ENCODE assay signal across 9 cellular contexts in genomic region chr15:92429378-92430066, GRCh38. TPM values are rescaled to one million over a fixed set of nuclear protein-coding genes. Genes with fewer than 3 reads are reported as not detected.
A peak's percentile ranks its signal among the peaks of the same experiment; 100 is the strongest.
DNase-seq lines count a peak whose midpoint lies in the region; ATAC-seq, FAIRE-seq and TF ChIP-seq lines count a peak whose summit lies in the region.
"Had no signal": no experiment of that assay in that cellular context is flagged by ENCODE, and none has a peak within 500 bp of the region (broad histone marks: within the 10 kb centered on the region; RNA-seq: fewer than 3 reads in every experiment).

No MANE protein-coding gene starts in this region.

- no peak overlapping the region for H2BK5ac ChIP-seq in mesendoderm (ENCODE audit: low read length)

- H4K8ac ChIP-seq in mesendoderm (ENCODE audit: low read depth, low read length): no peak overlapping the region

- no peaks in the 10 kb centered on the region for H3K4me1 ChIP-seq in GM12878 (ENCODE audit: control insufficient read depth, insufficient read depth, low read length)
- peaks cover 6% of the 10 kb centered on the region for H3K4me1 ChIP-seq in mesendoderm (ENCODE audit: control insufficient read depth, low read depth, low read length)
- H3K4me1 ChIP-seq: esophagus squamous epithelium had no signal

- POLR2A ChIA-PET in GM12878 (lab: Charles Lee): no interaction called here

- peaks cover 0 to 2% of the 10 kb centered on the region in 2 experiments; a peak in 1 of 4 replicates for H3K27me3 ChIP-seq in GM12878 (replicated peaks in 1 of 2; ENCODE audit: control insufficient read depth in 2 of 2, insufficient read depth in 2 of 2, low read length in 1 of 2)
- no peaks in the 10 kb centered on the region for H3K27me3 ChIP-seq in mesendoderm (ENCODE audit: insufficient read depth, low read length, poor library complexity)

- no peak for TF ChIP-seq RAD21 in GM12878 (IDR thresholded peaks at IDR 0.05; ENCODE audit: insufficient read depth, low read depth, low read length)

- peak overlapping the region; percentile 61 for H2BK15ac ChIP-seq in mesendoderm (replicated peaks; ENCODE audit: low read depth)

- BruUV-seq in GM12878 (replicated peaks; lab: Mats Ljungman, UMichigan): no TSS peak

- TF ChIP-seq POLR2A in NB4 (IDR thresholded peaks at IDR 0.05; ENCODE audit: extremely low read depth, insufficient read length): no peak
- TF ChIP-seq POLR2A in GM12878 (IDR thresholded peaks at IDR 0.05; ENCODE audit: low read depth, low read length): no peak

- H3K36me3 ChIP-seq in GM12878 (ENCODE audit: control insufficient read depth in 2 of 2, insufficient read depth in 2 of 2, low read length in 1 of 2) (no peaks in the 10 kb centered on the region), mesendoderm (ENCODE audit: control insufficient read depth, insufficient read depth, low read length) (peaks cover 1% of the 10 kb centered on the region)
- H3K36me3 ChIP-seq: esophagus squamous epithelium had no signal

- no peak for TF ChIP-seq EP300 in GM12878 (IDR thresholded peaks at IDR 0.05; ENCODE audit: borderline replicate concordance in 1 of 2, control insufficient read depth in 1 of 2, low read depth in 2 of 2, low read length in 2 of 2)

- no peak overlapping the region for H3K56ac ChIP-seq in mesendoderm (ENCODE audit: low read length)

- peak; percentile 47 for DNase-seq in EL
- peak; percentile 48 for DNase-seq in NB4 (ENCODE audit: low read depth)
- no peak for DNase-seq in GM12878 (ENCODE audit: low read depth, low spot score)
- peak; percentile 86 for DNase-seq in mesendoderm
- no peak for DNase-seq in central memory CD4-positive, alpha-beta T cell
- no peak for DNase-seq in stimulated activated CD4-positive, alpha-beta T cell treated with anti-CD3 and anti-CD28 coated beads, Interleukin-4, amount 100 ng/mL, for 4 hours
- no peak for DNase-seq in posterior vena cava (ENCODE audit: low spot score)
- DNase-seq: esophagus squamous epithelium had no signal

- H3K4me2 ChIP-seq in GM12878 (ENCODE audit: control insufficient read depth, insufficient read depth): no peak overlapping the region
- no peak overlapping the region for H3K4me2 ChIP-seq in mesendoderm (ENCODE audit: low read length)

- H3K9ac ChIP-seq in GM12878 (ENCODE audit: control insufficient read depth, insufficient read depth, low read length) (no peak overlapping the region), mesendoderm (ENCODE audit: low read length) (no peak overlapping the region)

- H3K4me3 ChIP-seq in NB4 (ENCODE audit: low read depth, low read length): no peak overlapping the region
- H3K4me3 ChIP-seq in GM12878: no peak overlapping the region
- H3K4me3 ChIP-seq in mesendoderm (ENCODE audit: low read length): no peak overlapping the region
- H3K4me3 ChIP-seq: esophagus squamous epithelium had no signal

- H3K18ac ChIP-seq in mesendoderm (ENCODE audit: low read length): peak overlapping the region; percentile 21

- SMC1A ChIA-PET in GM12878 (lab: Charles Lee; ENCODE audit: uncharacterized antibody, unreplicated experiment): no interaction called here

- no peaks in the 10 kb centered on the region for H4K20me1 ChIP-seq in GM12878 (ENCODE audit: control insufficient read depth, insufficient read depth)

- H2AFZ ChIP-seq in GM12878 (ENCODE audit: control insufficient read depth, low read depth, low read length): no peak overlapping the region

- ATAC-seq in GM12878 (no peak), HG03135 (IDR thresholded peaks at IDR 0.05; ENCODE audit: unreplicated experiment) (no peak)

- WGBS in GM12878 (ENCODE audit: insufficient coverage, insufficient replicate concordance, low lambda C conversion rate, missing lambda C conversion rate): 0% methylated on average over 2 of the region's 2 CpGs
- WGBS in mesendoderm (ENCODE audit: extremely low coverage, insufficient coverage, low lambda C conversion rate): no CpG with 5 or more reads among the region's 2 CpGs

- H2AK5ac ChIP-seq in mesendoderm (ENCODE audit: low read length): no peak overlapping the region

- H3K27ac ChIP-seq in GM12878 (ENCODE audit: control insufficient read depth, insufficient read depth): no peak overlapping the region
- no peak overlapping the region for H3K27ac ChIP-seq in mesendoderm (ENCODE audit: low read depth, low read length)
- H3K27ac ChIP-seq: esophagus squamous epithelium had no signal

- H2BK120ac ChIP-seq in mesendoderm (ENCODE audit: low read depth, low read length): no peak overlapping the region

- no peak for FAIRE-seq in GM12878 (lab: Jason Lieb, UNC)

- CTCF ChIA-PET in GM12878 (lab: Yijun Ruan, JAX): no interaction called here

- H3K9me3 ChIP-seq in GM12878 (replicated peaks; ENCODE audit: control insufficient read depth, insufficient read depth, low read length): no peaks in the 10 kb centered on the region
- H3K9me3 ChIP-seq: esophagus squamous epithelium had no signal

- intact Hi-C loops in GM12878 (cut with micrococcal nuclease; ENCODE audit: unreplicated experiment) (no loop called here), posterior vena cava (cut with DNase I) (no loop called here)

- H4K5ac ChIP-seq in mesendoderm (ENCODE audit: low read length): no peak overlapping the region

- H3K79me2 ChIP-seq in GM12878 (ENCODE audit: control insufficient read depth, insufficient read depth, low read length) (no peaks in the 10 kb centered on the region), mesendoderm (ENCODE audit: control insufficient read depth, insufficient read depth, low read length) (no peaks in the 10 kb centered on the region)

- no peak overlapping the region for H3K4ac ChIP-seq in mesendoderm (ENCODE audit: low read depth, low read length)

- H3K23ac ChIP-seq in mesendoderm (ENCODE audit: low read length): no peak overlapping the region

- RAD21 ChIA-PET in GM12878 (lab: Charles Lee; ENCODE audit: unreplicated experiment): no interaction called here

- no peak for TF ChIP-seq CTCF in NB4 (IDR thresholded peaks at IDR 0.05; ENCODE audit: low read depth, low read length)
- no peak for TF ChIP-seq CTCF in GM12878 (IDR thresholded peaks at IDR 0.05 in 2 of 3, conservative IDR thresholded peaks at IDR 0.05 in 1 of 3; ENCODE audit: control insufficient read depth in 2 of 3, extremely low read depth in 1 of 3, insufficient read depth in 1 of 3, low read depth in 3 of 3, low read length in 3 of 3)

- H3K79me1 ChIP-seq in mesendoderm (ENCODE audit: low read length): no peaks in the 10 kb centered on the region

- in situ Hi-C loops in GM12878 (cut with MboI): no loop called here

TF ChIP-seq in GM12878, 131 proteins besides CTCF, POLR2A, EP300 and RAD21:
- TF ChIP-seq BACH1 (IDR thresholded peaks at IDR 0.05; ENCODE audit: borderline replicate concordance) (peak; percentile 44; the same call in 1 of the 2 replicates), TARDBP (IDR thresholded peaks at IDR 0.05; ENCODE audit: borderline replicate concordance) (no peak), SMARCA5 (IDR thresholded peaks at IDR 0.05) (no peak), NFYA (IDR thresholded peaks at IDR 0.05; ENCODE audit: borderline replicate concordance, low read depth, low read length) (no peak), KDM1A (IDR thresholded peaks at IDR 0.05; ENCODE audit: borderline replicate concordance) (no peak), CREB1 (IDR thresholded peaks at IDR 0.05; ENCODE audit: low read depth) (no peak), RFX5 (IDR thresholded peaks at IDR 0.05; ENCODE audit: low read depth, low read length) (no peak)

RNA-seq across cellular contexts. Expression of gene ST8SIA2, which starts 35.8 kb away (rescaled TPM):
- total RNA-seq in GM12878 (2013; cell fraction: nucleolus; rRNA removed): not detected in 2 replicates
- total RNA-seq in GM12878 (2014; rRNA removed) (not detected in 2 replicates), GM12878 (2014; rRNA removed; fragmentation: Illumina TruSeq; extraction: Trizol) (not detected in 2 replicates), GM12878 (2021) (not detected in 2 replicates), posterior vena cava (not detected)
- polyA plus RNA-seq in GM12878 (2011; ENCODE audit: low read depth): not detected
- polyA plus RNA-seq in GM12878 (2011; rRNA removed) (not detected in 2 replicates), GM12878 (2014; fragmentation: Illumina TruSeq; extraction: Trizol) (not detected in 2 replicates), GM12878 (2014; fragmentation: Nextera tagmentation; extraction: Ambion mirVana) (not detected), GM12878 (2014; rRNA removed) (not detected in 2 replicates), GM12878 (2016; fragmentation: Nextera tagmentation; extraction: Ambion mirVana) (not detected)
- not detected in 2 replicates for polyA plus RNA-seq in GM12878 (2011; cell fraction: cytosol; rRNA removed)
- not detected in 2 replicates for polyA plus RNA-seq in GM12878 (2011; cell fraction: nucleus; rRNA removed)
- polyA plus RNA-seq in GM12878 (2012): not detected in 2 replicates
- not detected in 2 replicates for polyA minus RNA-seq in GM12878 (2011; rRNA and poly(A)+ RNA removed)
- polyA minus RNA-seq in GM12878 (2011; cell fraction: cytosol; rRNA and poly(A)+ RNA removed): not detected in 2 replicates
- polyA minus RNA-seq in GM12878 (2011; cell fraction: nucleus; rRNA and poly(A)+ RNA removed): not detected in 2 replicates
- 4.9 TPM for polyA plus RNA-seq in mesendoderm (2013, experiment 1 of 2)
- 4.6 TPM for polyA plus RNA-seq in mesendoderm (2013, experiment 2 of 2)
- total RNA-seq: esophagus squamous epithelium had no signal

Comparison
In these comparisons a context has a peak if more than half of its experiments do, and no peak if none do; other contexts are left out.
1. DNase-seq: peak in EL (single experiment), NB4 (single experiment) and mesendoderm (single experiment); none in GM12878 (single experiment), central memory CD4-positive, alpha-beta T cell (single experiment), stimulated activated CD4-positive, alpha-beta T cell treated with anti-CD3 and anti-CD28 coated beads, Interleukin-4, amount 100 ng/mL, for 4 hours (0 of 2) and posterior vena cava (single experiment).